8 cellular contexts compared by ENCODE assay signal in the genomic region with DNA sequence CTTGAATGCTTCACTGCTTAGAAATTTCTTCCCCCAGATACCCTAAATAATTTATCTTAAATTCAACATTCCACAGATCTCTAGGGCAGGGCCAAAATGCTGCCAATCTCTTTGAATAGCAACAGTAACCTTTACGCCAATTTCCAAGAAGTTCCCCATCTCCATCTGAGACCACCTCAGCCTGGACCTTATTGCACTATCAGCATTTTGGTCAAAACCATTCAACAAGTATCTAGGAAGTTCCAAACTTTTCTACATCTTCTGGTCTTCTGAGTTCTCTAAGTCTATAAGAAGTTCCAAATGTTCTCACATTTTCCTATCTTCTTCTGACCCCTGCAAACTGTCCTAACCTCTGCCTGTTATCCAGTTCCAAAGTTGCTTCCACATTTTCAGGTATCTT.
"Had no signal": no experiment of that assay in that cellular context is flagged by ENCODE, and none has a peak within 500 bp of the region (broad histone marks: within the 10 kb centered on the region; RNA-seq: fewer than 3 reads in every experiment).

No MANE protein-coding gene starts in this region.

- H3K4me3 ChIP-seq: GM12878 had no signal

- FAIRE-seq: G401.6, GM12878, GM12891, GM12892, GM18507, GM19239 had no signal

- DNase-seq: GDM1, GF-D8 had no signal

- ATAC-seq: GM12878 had no signal
